21 cellular contexts compared by ENCODE assay signal in genomic region chr17:266219-266618, GRCh38.
DNase-seq lines count a peak whose midpoint lies in the region; ATAC-seq and TF ChIP-seq lines count a peak whose summit lies in the region.
"Had no signal": no experiment of that assay in that cellular context is flagged by ENCODE, and none has a peak within 500 bp of the region (broad histone marks: within the 10 kb centered on the region; RNA-seq: fewer than 3 reads in every experiment).

No MANE protein-coding gene starts in this region.

- H3K4me3 ChIP-seq in esophagus muscularis mucosa = no peak overlapping the region
- no peak overlapping the region for H3K4me3 ChIP-seq in ovary
- no peak overlapping the region for H3K4me3 ChIP-seq in transverse colon
- H3K4me3 ChIP-seq: GM12878, lung, PC-9 had no signal

- peak; percentile 11 for DNase-seq in activated T-cell treated with anti-CD3 and anti-CD28 coated beads, Interleukin-2, amount 50 U/mL, for 24 hours
- DNase-seq in activated T-cell treated with anti-CD3 and anti-CD28 coated beads for 4 hours = no peak
- DNase-seq in esophagus muscularis mucosa (ENCODE audit: extremely low spot score) = no peak
- peak in 4 of 5 donors; percentile 6 to 25 (median 8) for DNase-seq in ovary
- peak; percentile 2 for DNase-seq in transverse colon
- no peak for DNase-seq in inferior parietal cortex (ENCODE audit: extremely low spot score)
- DNase-seq in dedifferentiated amniotic fluid mesenchymal stem cell (ENCODE audit: extremely low spot score) = no peak
- DNase-seq: activated CD4-positive, alpha-beta T cell treated with anti-CD3 and anti-CD28 coated beads, Interleukin-2, amount 50 U/mL, for 48 hours; activated naive CD4-positive, alpha-beta T cell treated with anti-CD3 and anti-CD28 coated beads for 36 hours; immature natural killer cell; NCI-H2227 treated with DMSO at 0.1 percent for 48 hours; NCI-H82; PC-9; trophoblast cell had no signal

- TF ChIP-seq EP300 in esophagus muscularis mucosa (IDR thresholded peaks at IDR 0.05) (no peak), ovary (IDR thresholded peaks at IDR 0.05) (no peak), transverse colon (IDR thresholded peaks at IDR 0.05; ENCODE audit: low read depth) (no peak)

- H3K36me3 Mint-ChIP-seq in activated T-cell treated with anti-CD3 and anti-CD28 coated beads, Interleukin-2, amount 50 U/mL, for 24 hours (ENCODE audit: low read depth) = no peaks in the 10 kb centered on the region
- H3K36me3 Mint-ChIP-seq: stimulated activated effector memory CD8-positive, alpha-beta T cell treated with anti-CD3 and anti-CD28 coated beads, Interleukin-12 subunit alpha, Interleukin-12 subunit beta, amount 100 ng/mL, for 72 hours had no signal

- H3K9me3 Mint-ChIP-seq in activated T-cell treated with anti-CD3 and anti-CD28 coated beads, Interleukin-2, amount 50 U/mL, for 24 hours = no peaks in the 10 kb centered on the region
- H3K9me3 Mint-ChIP-seq: activated naive CD4-positive, alpha-beta T cell treated with anti-CD3 and anti-CD28 coated beads for 36 hours; IgD-negative memory B cell; immature natural killer cell; stimulated activated effector memory CD8-positive, alpha-beta T cell treated with anti-CD3 and anti-CD28 coated beads, Interleukin-12 subunit alpha, Interleukin-12 subunit beta, amount 100 ng/mL, for 72 hours had no signal

- 63% methylated on average over 6 of the region's 6 CpGs for WGBS in esophagus muscularis mucosa
- 88 to 93% (median 88%) methylated on average over 6 of the region's 6 CpGs for WGBS in ovary, 3 donors
- 87% methylated on average over 6 of the region's 6 CpGs; no CpG with 5 or more reads in 1 of the 2 donors for WGBS in transverse colon (ENCODE audit: low coverage in 1 of 2), 2 donors

- H3K4me1 ChIP-seq in esophagus muscularis mucosa (peaks cover 13 to 22% (median 16%) of the 10 kb centered on the region in 4 donors), ovary (ENCODE audit: insufficient read depth) (no peaks in the 10 kb centered on the region), transverse colon (no peaks in the 10 kb centered on the region)

- H3K27ac ChIP-seq in esophagus muscularis mucosa (replicated peaks in 1 of 4) (peak overlapping the region; percentile 7 to 70 (median 58)), ovary (no peak overlapping the region), transverse colon (peak overlapping the region in 2 of 4 donors; percentile 17 to 28)
- H3K27ac ChIP-seq: PC-9, VCaP had no signal

- intact Hi-C loops in esophagus muscularis mucosa (cut with DNase I) = no loop called here
- intact Hi-C loops in ovary (cut with DNase I) = no loop called here
- intact Hi-C loops in transverse colon (cut with DNase I; ENCODE audit: low total_unique reads) = no loop called here

- H3K4me1 Mint-ChIP-seq in activated T-cell treated with anti-CD3 and anti-CD28 coated beads, Interleukin-2, amount 50 U/mL, for 24 hours (ENCODE audit: low read depth) = no peaks in the 10 kb centered on the region
- H3K4me1 Mint-ChIP-seq: B cell; IgD-negative memory B cell; immature natural killer cell; stimulated activated effector memory CD8-positive, alpha-beta T cell treated with anti-CD3 and anti-CD28 coated beads, Interleukin-12 subunit alpha, Interleukin-12 subunit beta, amount 100 ng/mL, for 72 hours had no signal

- no peak for TF ChIP-seq POLR2A in esophagus muscularis mucosa (IDR thresholded peaks at IDR 0.05; ENCODE audit: low read depth)
- no peak for TF ChIP-seq POLR2A in ovary (IDR thresholded peaks at IDR 0.05)
- no peak for TF ChIP-seq POLR2A in transverse colon (IDR thresholded peaks at IDR 0.05)

- H3K27me3 ChIP-seq in esophagus muscularis mucosa (peaks cover 0 to 9% (median 0%) of the 10 kb centered on the region in 4 donors), ovary (no peaks in the 10 kb centered on the region), transverse colon (no peaks in the 10 kb centered on the region)

- H3K36me3 ChIP-seq in esophagus muscularis mucosa (peaks cover 0 to 8% (median 0%) of the 10 kb centered on the region in 4 donors), ovary (no peaks in the 10 kb centered on the region), transverse colon (no peaks in the 10 kb centered on the region)

- no peaks in the 10 kb centered on the region for H3K9me3 ChIP-seq in esophagus muscularis mucosa
- no peaks in the 10 kb centered on the region for H3K9me3 ChIP-seq in ovary
- H3K9me3 ChIP-seq in transverse colon = no peaks in the 10 kb centered on the region

- no peak overlapping the region for H3K4me3 Mint-ChIP-seq in activated T-cell treated with anti-CD3 and anti-CD28 coated beads, Interleukin-2, amount 50 U/mL, for 24 hours
- H3K4me3 Mint-ChIP-seq: activated naive CD4-positive, alpha-beta T cell treated with anti-CD3 and anti-CD28 coated beads for 36 hours; B cell; IgD-negative memory B cell; immature natural killer cell; stimulated activated effector memory CD8-positive, alpha-beta T cell treated with anti-CD3 and anti-CD28 coated beads, Interleukin-12 subunit alpha, Interleukin-12 subunit beta, amount 100 ng/mL, for 72 hours had no signal

- TF ChIP-seq CTCF in esophagus muscularis mucosa (IDR thresholded peaks at IDR 0.05) = no peak
- TF ChIP-seq CTCF in ovary (IDR thresholded peaks at IDR 0.05) = no peak
- no peak for TF ChIP-seq CTCF in transverse colon (IDR thresholded peaks at IDR 0.05)

- in situ Hi-C loops in transverse colon (cut with MboI; ENCODE audit: low pct_ligation_motif_present in 1 of 4, low pct_unique_long_range_greater_than_20kb in 1 of 4, low sequenced_read_pairs in 3 of 4) = no loop called here

- ATAC-seq in HG02588 (IDR thresholded peaks at IDR 0.05; ENCODE audit: unreplicated experiment) = no peak
- ATAC-seq: GM12878; stimulated activated effector memory CD8-positive, alpha-beta T cell treated with anti-CD3 and anti-CD28 coated beads, Interleukin-12 subunit alpha, Interleukin-12 subunit beta, amount 100 ng/mL, for 72 hours had no signal

- no peak overlapping the region for H3K27ac Mint-ChIP-seq in activated T-cell treated with anti-CD3 and anti-CD28 coated beads, Interleukin-2, amount 50 U/mL, for 24 hours
- H3K27ac Mint-ChIP-seq: activated naive CD4-positive, alpha-beta T cell treated with anti-CD3 and anti-CD28 coated beads for 36 hours; B cell; IgD-negative memory B cell; immature natural killer cell; stimulated activated effector memory CD8-positive, alpha-beta T cell treated with anti-CD3 and anti-CD28 coated beads, Interleukin-12 subunit alpha, Interleukin-12 subunit beta, amount 100 ng/mL, for 72 hours had no signal

- no peaks in the 10 kb centered on the region for H3K27me3 Mint-ChIP-seq in activated T-cell treated with anti-CD3 and anti-CD28 coated beads, Interleukin-2, amount 50 U/mL, for 24 hours
- H3K27me3 Mint-ChIP-seq: B cell had no signal

Comparison
In these comparisons a context has a peak if more than half of its experiments do, and no peak if none do; other contexts are left out.
1. DNase-seq: peak in activated T-cell treated with anti-CD3 and anti-CD28 coated beads, Interleukin-2, amount 50 U/mL, for 24 hours (single experiment), ovary (4 of 5) and transverse colon (single experiment); none in activated T-cell treated with anti-CD3 and anti-CD28 coated beads for 4 hours (single experiment), esophagus muscularis mucosa (single experiment), inferior parietal cortex (single experiment) and dedifferentiated amniotic fluid mesenchymal stem cell (single experiment).
2. H3K27ac ChIP-seq: peak in esophagus muscularis mucosa (4 of 4); none in ovary (0 of 2).